Comparison of ENCODE assay signal across 22 cellular contexts in the genomic region with DNA sequence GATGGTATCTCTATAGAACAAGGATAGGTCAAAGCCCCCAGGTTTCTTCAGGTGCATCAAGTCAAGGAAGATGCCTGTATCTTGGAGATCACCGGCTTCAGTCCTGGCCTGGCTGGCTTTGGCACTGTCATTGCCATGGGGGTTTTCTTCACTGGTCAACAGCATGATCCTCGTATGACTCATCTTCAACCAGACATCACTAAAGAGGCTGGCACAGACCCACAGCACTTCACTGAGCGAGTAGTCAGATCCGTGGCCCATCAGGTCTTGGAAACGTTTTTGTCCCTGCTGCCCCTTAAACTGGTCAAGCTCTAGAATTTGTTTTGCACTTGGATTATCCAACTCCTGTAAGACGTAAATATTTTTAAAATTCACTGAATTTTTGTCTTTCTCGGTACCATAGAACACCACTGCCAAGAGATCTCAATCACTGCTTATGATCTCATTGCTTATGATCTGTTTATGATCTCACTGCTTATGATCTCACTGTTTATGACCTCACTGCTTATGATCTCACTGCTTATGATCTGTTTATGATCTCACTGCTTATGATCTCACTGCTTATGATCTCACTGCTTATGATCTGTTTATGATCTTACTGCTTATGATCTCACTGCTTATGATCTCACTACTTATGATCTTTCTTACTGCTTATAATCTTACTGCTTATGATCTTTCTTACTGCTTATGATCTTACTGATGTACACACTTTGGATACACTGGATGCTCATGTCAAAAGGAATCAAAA.
DNase-seq lines count a peak whose midpoint lies in the region; ATAC-seq and TF ChIP-seq lines count a peak whose summit lies in the region.
"Had no signal": no experiment of that assay in that cellular context is flagged by ENCODE, and none has a peak within 500 bp of the region (broad histone marks: within the 10 kb centered on the region; RNA-seq: fewer than 3 reads in every experiment).

No MANE protein-coding gene starts in this region.

- intact Hi-C loops in left cardiac atrium (cut with DNase I) (no loop called here), Right ventricle myocardium superior (cut with DNase I) (no loop called here)

- ATAC-seq in left cardiac atrium (peak; percentile 67 to 89), Right ventricle myocardium superior (ENCODE audit: poor library complexity) (no peak)
- ATAC-seq: activated naive CD4-positive, alpha-beta T cell treated with anti-CD3 and anti-CD28 coated beads, Interleukin-2, amount 50 U/mL, for 72 hours; sciatic nerve had no signal

- DNase-seq in left cardiac atrium (peak; percentile 41), Right ventricle myocardium superior (no peak), RPMI7951 (ENCODE audit: low read depth) (peak; percentile 79), epithelial cell of esophagus (ENCODE audit: low read depth) (peak; percentile 8), renal cortical epithelial cell (ENCODE audit: low read depth) (peak; percentile 50), foreskin melanocyte (no peak), NCI-H526 (lab: John Stamatoyannopoulos, UW) (no peak), anterior cingulate cortex (lab: John Stamatoyannopoulos, UW) (no peak)
- DNase-seq: activated T-cell treated with anti-CD3 and anti-CD28 coated beads for 4 hours; CD4-positive, CD25-positive, alpha-beta regulatory T cell; DND-41; effector CD4-positive, alpha-beta T cell; Kasumi-1; kidney glomerular epithelial cell; NCI-H1436 treated with DMSO at 0.1 percent for 48 hours; NCI-H82; RPMI8226; stimulated activated CD4-positive, alpha-beta T cell treated with anti-CD3 and anti-CD28 coated beads, Interleukin-2, amount 100 ng/mL, for 24 hours; SW 1271 had no signal

- TF ChIP-seq CTCF in epithelial cell of esophagus (IDR thresholded peaks at IDR 0.05; ENCODE audit: insufficient read depth, low read depth, low read length, missing control alignments) = no peak

- H3K4me3 ChIP-seq in epithelial cell of esophagus (ENCODE audit: low read length) = no peak overlapping the region
- H3K4me3 ChIP-seq: cardiac muscle cell had no signal

Comparison
In these comparisons a context has a peak if more than half of its experiments do, and no peak if none do; other contexts are left out.
1. DNase-seq: peak in left cardiac atrium (single experiment), RPMI7951 (single experiment), epithelial cell of esophagus (single experiment) and renal cortical epithelial cell (single experiment); none in Right ventricle myocardium superior (single experiment), foreskin melanocyte (single experiment), NCI-H526 (0 of 2) and anterior cingulate cortex (0 of 58).